9 cellular contexts compared by ENCODE assay signal in the genomic region with DNA sequence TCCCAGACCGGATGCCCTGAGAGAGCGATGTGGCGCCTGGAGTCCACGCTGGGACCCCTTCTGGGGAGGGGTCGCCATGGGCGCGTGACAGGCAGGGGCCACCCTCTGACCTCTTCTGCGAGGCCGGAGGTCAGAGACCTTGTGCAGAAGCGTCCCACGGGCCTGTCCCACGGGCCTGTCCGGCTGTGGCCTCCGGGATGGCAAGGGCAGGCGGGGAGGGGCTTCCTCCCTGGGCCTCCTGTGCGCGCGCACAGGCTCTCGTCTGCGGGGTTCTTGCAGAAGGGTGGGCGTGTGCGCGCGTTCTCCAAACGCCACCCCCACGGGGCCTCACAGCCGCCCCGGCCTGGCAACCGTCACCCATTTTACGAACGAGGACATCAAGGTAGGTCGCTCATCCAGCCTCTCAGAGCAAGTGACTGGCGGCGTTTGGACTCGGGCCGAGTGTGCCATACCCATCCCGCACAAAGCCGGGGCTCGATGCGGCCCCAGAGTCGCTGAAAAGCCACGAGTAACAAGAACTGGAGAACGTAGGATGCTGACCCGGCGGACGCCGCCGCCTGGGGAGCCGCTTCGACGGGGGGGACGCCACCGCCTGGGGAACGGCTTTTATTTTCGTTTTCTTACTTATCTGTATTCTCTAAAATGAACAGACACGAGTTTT. TPM values are rescaled to one million over a fixed set of nuclear protein-coding genes. Genes with fewer than 3 reads are reported as not detected.
DNase-seq lines count a peak whose midpoint lies in the region; ATAC-seq, FAIRE-seq and TF ChIP-seq lines count a peak whose summit lies in the region.
"Had no signal": no experiment of that assay in that cellular context is flagged by ENCODE, and none has a peak within 500 bp of the region (broad histone marks: within the 10 kb centered on the region; RNA-seq: fewer than 3 reads in every experiment).

No MANE protein-coding gene starts in this region.

- peaks cover 53% of the 10 kb centered on the region for H3K79me2 ChIP-seq in fibroblast of lung (ENCODE audit: control insufficient read depth, insufficient read depth, low read length)

- DNase-seq in AG09309 (ENCODE audit: low read depth), result no peak
- DNase-seq in RPMI7951 (ENCODE audit: low read depth), result peak; percentile 79
- DNase-seq in fibroblast of lung (ENCODE audit: low read depth in 2 of 2), result peak; percentile 23 to 29
- DNase-seq in stimulated activated naive CD8-positive, alpha-beta T cell treated with anti-CD3 and anti-CD28 coated beads, Interleukin-15, Interleukin-2, amounts not matched to agents 100 U/mL and 50 U/mL, for 24 hours, result peak; percentile 30
- no peak for DNase-seq in activated CD4-positive, CD25-positive, alpha-beta regulatory T cell (lab: John Stamatoyannopoulos, UW)
- no peak for DNase-seq in OCI-M2 (lab: John Stamatoyannopoulos, UW; ENCODE audit: unreplicated experiment)
- no peak for DNase-seq in kidney

- TF ChIP-seq CTCF in AG09309 (IDR thresholded peaks at IDR 0.05; ENCODE audit: control insufficient read depth, insufficient read depth, low read depth, low read length, missing control alignments) (no peak), fibroblast of lung (conservative IDR thresholded peaks at IDR 0.05 in 1 of 2, IDR thresholded peaks at IDR 0.05 in 1 of 2; ENCODE audit: low read depth in 1 of 2, low read length in 2 of 2) (no peak), kidney (IDR thresholded peaks at IDR 0.05; ENCODE audit: borderline replicate concordance, extremely low read depth, insufficient read depth) (no peak)

- H3K36me3 ChIP-seq in fibroblast of lung (ENCODE audit: control insufficient read depth, insufficient read depth, low read length) (peaks cover 5% of the 10 kb centered on the region), kidney (ENCODE audit: control insufficient read depth in 1 of 2, insufficient read depth in 2 of 2, low read length in 2 of 2) (no peaks in the 10 kb centered on the region)

- H3K9ac ChIP-seq in fibroblast of lung (ENCODE audit: insufficient read depth, low read length), result peak overlapping the region; percentile 90
- no peak overlapping the region for H3K9ac ChIP-seq in kidney (ENCODE audit: low read length in 2 of 2)

- H2AFZ ChIP-seq in fibroblast of lung (ENCODE audit: low read length), result no peak overlapping the region

- no peaks in the 10 kb centered on the region for H3K27me3 ChIP-seq in fibroblast of lung (ENCODE audit: control insufficient read depth, insufficient read depth, low read length)

- ATAC-seq in GM19324 (IDR thresholded peaks at IDR 0.05; ENCODE audit: low FRiP score, unreplicated experiment), result peak; percentile 23
- ATAC-seq in stimulated activated naive CD8-positive, alpha-beta T cell treated with anti-CD3 and anti-CD28 coated beads, Interleukin-15, Interleukin-2, amounts not matched to agents 100 U/mL and 50 U/mL, for 24 hours, result no peak

- H3K4me2 ChIP-seq in fibroblast of lung (ENCODE audit: extremely low read depth, insufficient read depth, low read length), result peak overlapping the region; percentile 64

- intact Hi-C loops in kidney (cut with DNase I), result no loop called here

- H4K20me1 ChIP-seq in fibroblast of lung (ENCODE audit: control insufficient read depth, extremely low read depth, insufficient read depth, low read length), result no peaks in the 10 kb centered on the region

- H3K4me3 ChIP-seq in AG09309 (ENCODE audit: control insufficient read depth, low read depth, low read length) (peak overlapping the region; percentile 94), fibroblast of lung (replicated peaks in 1 of 4; ENCODE audit: control extremely low read depth in 1 of 4, insufficient read depth in 1 of 4, low read depth in 3 of 4, low read length in 4 of 4) (peak overlapping the region; percentile 55 to 76 (median 66)), kidney (ENCODE audit: low read length in 2 of 2) (peak overlapping the region in 1 of 2 donors; percentile 25)

- H3K27ac ChIP-seq in fibroblast of lung (ENCODE audit: insufficient read depth, low read length) (peak overlapping the region; percentile 62), kidney (ENCODE audit: low read depth in 2 of 2, low read length in 2 of 2) (no peak overlapping the region)

- H3K4me1 ChIP-seq in fibroblast of lung (ENCODE audit: control insufficient read depth, extremely low read depth, insufficient read depth, low read length), result peaks cover 10% of the 10 kb centered on the region
- H3K4me1 ChIP-seq in kidney (ENCODE audit: control insufficient read depth in 1 of 2, insufficient read depth in 1 of 2, low read depth in 1 of 2, low read length in 2 of 2), result peaks cover 0 to 4% of the 10 kb centered on the region in 2 donors

- H3K9me3 ChIP-seq in fibroblast of lung (ENCODE audit: control insufficient read depth, insufficient read depth, low read depth, low read length), result no peaks in the 10 kb centered on the region
- H3K9me3 ChIP-seq in kidney (ENCODE audit: control insufficient read depth in 1 of 2, low read length in 2 of 2), result no peaks in the 10 kb centered on the region

- FAIRE-seq in kidney (lab: Jason Lieb, UNC), result no peak
- FAIRE-seq: endometrium had no signal

RNA-seq across cellular contexts. Expression of a gene that starts 0.9 kb away (rescaled TPM):
- total RNA-seq in RPMI7951 (2014; rRNA removed; shearing (Covaris generic)), result 51.8 and 62.2 TPM in 2 replicates
- total RNA-seq in fibroblast of lung, result 6.2 and 26.4 TPM in 2 replicates
- polyA plus RNA-seq in fibroblast of lung, result 11.3 and 16.0 TPM in 2 replicates
- polyA plus RNA-seq in fibroblast of lung (2012), result 12.8 and 18.3 TPM in 2 replicates
- polyA minus RNA-seq in fibroblast of lung (ENCODE audit: low replicate concordance), result 18.5 and 28.2 TPM in 2 replicates
- 1.7 TPM for total RNA-seq in kidney
- polyA plus RNA-seq in kidney (ENCODE audit: insufficient read depth, low read depth, low replicate concordance), result 0.71 TPM

RNA-seq across cellular contexts. Expression of a gene that starts 51.0 kb away (rescaled TPM):
- total RNA-seq in RPMI7951 (2014; rRNA removed; shearing (Covaris generic)), result 147 and 158 TPM in 2 replicates
- total RNA-seq in fibroblast of lung, result 110 and 134 TPM in 2 replicates
- 165 and 190 TPM in 2 replicates for polyA plus RNA-seq in fibroblast of lung
- 118 and 140 TPM in 2 replicates for polyA plus RNA-seq in fibroblast of lung (2012)
- polyA minus RNA-seq in fibroblast of lung (ENCODE audit: low replicate concordance), result 149 and 199 TPM in 2 replicates
- total RNA-seq in kidney, result 89.6 TPM
- polyA plus RNA-seq in kidney (ENCODE audit: insufficient read depth, low read depth, low replicate concordance), result 125 TPM

Comparison
In these comparisons a context has a peak if more than half of its experiments do, and no peak if none do; other contexts are left out.
1. DNase-seq: peak in RPMI7951 (single experiment), fibroblast of lung (2 of 2) and stimulated activated naive CD8-positive, alpha-beta T cell treated with anti-CD3 and anti-CD28 coated beads, Interleukin-15, Interleukin-2, amounts not matched to agents 100 U/mL and 50 U/mL, for 24 hours (single experiment); none in AG09309 (single experiment), activated CD4-positive, CD25-positive, alpha-beta regulatory T cell (0 of 4), OCI-M2 (single experiment) and kidney (single experiment).